Comparison of ENCODE assay signal across 9 cellular contexts in the genomic region with DNA sequence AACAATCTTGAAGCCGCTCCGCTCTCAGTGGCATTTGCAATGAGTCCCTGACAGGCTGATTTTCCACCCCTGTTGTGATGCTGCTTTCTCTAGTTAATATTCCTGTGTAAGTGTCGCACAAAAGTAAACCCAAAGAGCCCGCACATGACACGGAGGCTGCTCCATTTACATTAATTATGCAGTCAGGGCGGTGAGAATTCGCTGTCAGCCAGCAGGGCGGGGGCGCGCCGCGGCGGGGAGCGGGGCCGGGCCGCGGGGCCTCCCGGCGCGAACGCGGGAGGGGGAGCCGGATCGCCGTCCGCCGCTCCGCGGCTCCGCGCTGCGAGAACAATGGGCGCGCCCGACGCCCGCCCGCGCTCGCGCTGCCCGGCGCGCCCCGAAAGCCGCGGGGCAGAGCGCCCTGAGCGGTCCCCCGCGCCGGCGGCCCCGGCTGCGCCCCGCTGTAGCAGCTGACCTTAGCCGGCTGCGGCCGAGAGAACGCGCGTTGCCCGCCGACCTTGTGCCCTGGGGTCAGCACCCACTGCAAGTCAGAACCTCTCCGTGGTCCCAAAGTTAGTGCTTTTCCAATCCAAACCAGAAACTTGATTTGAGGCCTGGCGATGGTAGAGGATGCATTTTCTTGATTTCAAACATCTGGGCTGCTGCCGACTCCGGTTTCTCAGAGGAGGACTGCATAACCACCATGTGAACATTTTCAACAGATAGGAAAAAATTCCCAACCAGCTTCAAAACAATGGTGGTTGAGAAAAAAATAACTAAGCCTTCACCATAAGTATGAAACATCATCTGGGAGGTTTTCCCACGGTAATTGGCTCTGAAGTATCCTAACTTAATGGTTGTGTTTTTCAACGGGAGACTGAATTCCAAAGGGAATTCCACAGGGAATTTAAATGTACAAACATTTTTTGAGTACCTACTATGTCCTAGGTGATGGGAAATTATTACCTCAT.
DNase-seq lines count a peak whose midpoint lies in the region; ATAC-seq, FAIRE-seq and TF ChIP-seq lines count a peak whose summit lies in the region.
"Had no signal": no experiment of that assay in that cellular context is flagged by ENCODE, and none has a peak within 500 bp of the region (broad histone marks: within the 10 kb centered on the region; RNA-seq: fewer than 3 reads in every experiment).

No MANE protein-coding gene starts in this region.

- DNase-seq in Caki2 (ENCODE audit: low read depth) (peak; percentile 10), HEK293T (ENCODE audit: extremely low spot score) (peak; percentile 36), RCC 7860 (ENCODE audit: low spot score) (peak; percentile 33), germinal center (ENCODE audit: low spot score) (peak; percentile 59), neural progenitor cell (ENCODE audit: low spot score) (peak; percentile 80), thyroid gland (peak; percentile 12 to 30)
- DNase-seq in activated naive CD4-positive, alpha-beta T cell treated with anti-CD3 and anti-CD28 coated beads for 36 hours = peak; percentile 48

- H3K9me3 Mint-ChIP-seq in activated naive CD4-positive, alpha-beta T cell treated with anti-CD3 and anti-CD28 coated beads for 36 hours = no peaks in the 10 kb centered on the region
- H3K9me3 Mint-ChIP-seq in neural progenitor cell = no peaks in the 10 kb centered on the region

- TF ChIP-seq CTCF in neural progenitor cell (IDR thresholded peaks at IDR 0.05) (no peak), thyroid gland (IDR thresholded peaks at IDR 0.05) (no peak)

- H3K27me3 Mint-ChIP-seq in activated naive CD4-positive, alpha-beta T cell treated with anti-CD3 and anti-CD28 coated beads for 36 hours (ENCODE audit: low read depth) = peaks cover 19% of the 10 kb centered on the region
- H3K27me3 Mint-ChIP-seq in neural progenitor cell (ENCODE audit: insufficient read depth, low read depth) = peaks cover 2% of the 10 kb centered on the region

- peaks cover 69% of the 10 kb centered on the region for H3K4me1 ChIP-seq in neural progenitor cell
- peaks cover 0 to 7% of the 10 kb centered on the region in 2 donors for H3K4me1 ChIP-seq in thyroid gland

- WGBS in thyroid gland, 2 donors = 10 to 35% methylated on average over 9 to 38 of the region's 70 CpGs

- POLR2A ChIA-PET in HEK293T (lab: Yijun Ruan, JAX) = no interaction called here

- CTCF ChIA-PET in HEK293T (lab: Yijun Ruan, JAX) = no interaction called here
- CTCF ChIA-PET in activated naive CD4-positive, alpha-beta T cell treated with anti-CD3 and anti-CD28 coated beads for 36 hours (lab: Charles Lee) = no interaction called here

- peaks cover 94% of the 10 kb centered on the region for H3K79me2 ChIP-seq in neural progenitor cell (ENCODE audit: low read depth)

- intact Hi-C loops in activated naive CD4-positive, alpha-beta T cell treated with anti-CD3 and anti-CD28 coated beads for 36 hours (cut with micrococcal nuclease) = loop anchor here (5.0 kb wide), 1 partner anchor 67 kb away; no protein-coding TSS in a partner anchor
- intact Hi-C loops in thyroid gland (cut with DNase I) = no loop called here

- no peak for ATAC-seq in GM21515 (IDR thresholded peaks at IDR 0.05; ENCODE audit: unreplicated experiment)

- H3K36me3 ChIP-seq in neural progenitor cell (no peaks in the 10 kb centered on the region), thyroid gland (no peaks in the 10 kb centered on the region)

- H3K4me2 ChIP-seq in neural progenitor cell = peak overlapping the region; percentile 85
- H3K4me2 ChIP-seq: KMS-11 had no signal

- in situ Hi-C loops in Caki2 (cut with HindIII; ENCODE audit: low pct_unique_long_range_greater_than_20kb, low sequenced_read_pairs) = no loop called here

- FAIRE-seq in RCC 7860 (lab: Jason Lieb, UNC) = no peak

- H3K27me3 ChIP-seq in neural progenitor cell (no peaks in the 10 kb centered on the region), thyroid gland (no peaks in the 10 kb centered on the region)

- H3K9me3 ChIP-seq in neural progenitor cell (ENCODE audit: low read depth) = no peaks in the 10 kb centered on the region
- no peaks in the 10 kb centered on the region for H3K9me3 ChIP-seq in thyroid gland

- H4K20me1 ChIP-seq in neural progenitor cell (ENCODE audit: low read depth) = peaks cover 64% of the 10 kb centered on the region

- H3F3A ChIP-seq in neural progenitor cell (ENCODE audit: low read depth) = peaks cover 28% of the 10 kb centered on the region

- peak overlapping the region; percentile 69 for H3K4me3 ChIP-seq in neural progenitor cell
- H3K4me3 ChIP-seq in thyroid gland (replicated peaks in 1 of 3) = peak overlapping the region in 2 of 3 donors; percentile 25 to 34

- peak overlapping the region; percentile 69 for H3K4me3 Mint-ChIP-seq in activated naive CD4-positive, alpha-beta T cell treated with anti-CD3 and anti-CD28 coated beads for 36 hours
- H3K4me3 Mint-ChIP-seq in neural progenitor cell = peak overlapping the region; percentile 92

- H3K27ac ChIP-seq in neural progenitor cell (peak overlapping the region; percentile 53), thyroid gland (peak overlapping the region in 1 of 3 donors; percentile 11)
- H3K27ac ChIP-seq: KMS-11 had no signal

- TF ChIP-seq POLR2A in thyroid gland (IDR thresholded peaks at IDR 0.05) = no peak

- peaks cover 9% of the 10 kb centered on the region for H3K4me1 Mint-ChIP-seq in activated naive CD4-positive, alpha-beta T cell treated with anti-CD3 and anti-CD28 coated beads for 36 hours (ENCODE audit: low read depth)
- peaks cover 70% of the 10 kb centered on the region for H3K4me1 Mint-ChIP-seq in neural progenitor cell

- H3K9ac ChIP-seq in neural progenitor cell = no peak overlapping the region
- H3K9ac ChIP-seq: KMS-11 had no signal

- no peaks in the 10 kb centered on the region for H3K36me3 Mint-ChIP-seq in activated naive CD4-positive, alpha-beta T cell treated with anti-CD3 and anti-CD28 coated beads for 36 hours (ENCODE audit: low read depth)
- H3K36me3 Mint-ChIP-seq in neural progenitor cell = no peaks in the 10 kb centered on the region

- no peak overlapping the region for H3K27ac Mint-ChIP-seq in activated naive CD4-positive, alpha-beta T cell treated with anti-CD3 and anti-CD28 coated beads for 36 hours
- H3K27ac Mint-ChIP-seq in neural progenitor cell = peak overlapping the region; percentile 38

- H2AFZ ChIP-seq in neural progenitor cell (replicated peaks) = peak overlapping the region; percentile 54

TF ChIP-seq in HEK293T, 16 proteins besides CTCF, POLR2A, EP300 and RAD21:
- TF ChIP-seq SP1 (IDR thresholded peaks at IDR 0.05) = no peak
- TF ChIP-seq, protein P1, sequence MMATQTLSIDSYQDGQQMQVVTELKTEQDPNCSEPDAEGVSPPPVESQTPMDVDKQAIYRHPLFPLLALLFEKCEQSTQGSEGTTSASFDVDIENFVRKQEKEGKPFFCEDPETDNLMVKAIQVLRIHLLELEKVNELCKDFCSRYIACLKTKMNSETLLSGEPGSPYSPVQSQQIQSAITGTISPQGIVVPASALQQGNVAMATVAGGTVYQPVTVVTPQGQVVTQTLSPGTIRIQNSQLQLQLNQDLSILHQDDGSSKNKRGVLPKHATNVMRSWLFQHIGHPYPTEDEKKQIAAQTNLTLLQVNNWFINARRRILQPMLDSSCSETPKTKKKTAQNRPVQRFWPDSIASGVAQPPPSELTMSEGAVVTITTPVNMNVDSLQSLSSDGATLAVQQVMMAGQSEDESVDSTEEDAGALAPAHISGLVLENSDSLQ (IDR thresholded peaks at IDR 0.05) = peak; percentile 27
TF ChIP-seq in HEK293T: peak in this region for 1.

Comparison
In these comparisons a context has a peak if more than half of its experiments do, and no peak if none do; other contexts are left out.
1. DNase-seq: peak in every context shown above with its lines; median percentile 80 in neural progenitor cell; 59 in germinal center; 48 in activated naive CD4-positive, alpha-beta T cell treated with anti-CD3 and anti-CD28 coated beads for 36 hours; 36 in HEK293T; 33 in RCC 7860; 21 in thyroid gland; 10 in Caki2.